In genomic region chr1:39386997-39387396, GRCh38 we compare ENCODE assay signal across 2 cellular contexts.
TF ChIP-seq lines count a peak whose summit lies in the region.

No MANE protein-coding gene starts in this region.

TF ChIP-seq in HCT116, 20 proteins besides CTCF, POLR2A, EP300 and RAD21:
- TF ChIP-seq EZH2phosphoT487 (IDR thresholded peaks at IDR 0.05; ENCODE audit: borderline replicate concordance) (no peak), ZFX (IDR thresholded peaks at IDR 0.05) (no peak), SP1 (IDR thresholded peaks at IDR 0.05; ENCODE audit: low read depth) (no peak), EZH2 (IDR thresholded peaks at IDR 0.05) (no peak), JUND (IDR thresholded peaks at IDR 0.05) (no peak), SRF (IDR thresholded peaks at IDR 0.05; ENCODE audit: low read depth) (no peak), MAX (IDR thresholded peaks at IDR 0.05) (no peak), POLR2AphosphoS5 (IDR thresholded peaks at IDR 0.05; ENCODE audit: low read depth, low read length) (no peak), ZNF274 (IDR thresholded peaks at IDR 0.05; ENCODE audit: low read depth, low read length) (no peak), REST (IDR thresholded peaks at IDR 0.05; ENCODE audit: low read depth) (no peak), ATF3 (IDR thresholded peaks at IDR 0.05) (no peak), CBX3 (IDR thresholded peaks at IDR 0.05; ENCODE audit: low read depth) (no peak), TCF7L2 (IDR thresholded peaks at IDR 0.05; ENCODE audit: borderline replicate concordance, extremely low read depth, insufficient read depth, insufficient read length) (no peak), ELF1 (IDR thresholded peaks at IDR 0.05; ENCODE audit: borderline replicate concordance, low read depth) (no peak)
TF ChIP-seq in HCT116: peak in this region for 0.

TF ChIP-seq in HepG2, 621 proteins besides CTCF, POLR2A, EP300 and RAD21:
- TF ChIP-seq SOX5 (CRISPR knock-in tag; IDR thresholded peaks at IDR 0.05; ENCODE audit: borderline replicate concordance) (no peak), FOSL2 (CRISPR knock-in tag; IDR thresholded peaks at IDR 0.05) (no peak), ZNF350 (CRISPR knock-in tag; IDR thresholded peaks at IDR 0.05; ENCODE audit: borderline replicate concordance, low read depth) (no peak)
